Comparison of ENCODE assay signal across 8 cellular contexts in the genomic region with DNA sequence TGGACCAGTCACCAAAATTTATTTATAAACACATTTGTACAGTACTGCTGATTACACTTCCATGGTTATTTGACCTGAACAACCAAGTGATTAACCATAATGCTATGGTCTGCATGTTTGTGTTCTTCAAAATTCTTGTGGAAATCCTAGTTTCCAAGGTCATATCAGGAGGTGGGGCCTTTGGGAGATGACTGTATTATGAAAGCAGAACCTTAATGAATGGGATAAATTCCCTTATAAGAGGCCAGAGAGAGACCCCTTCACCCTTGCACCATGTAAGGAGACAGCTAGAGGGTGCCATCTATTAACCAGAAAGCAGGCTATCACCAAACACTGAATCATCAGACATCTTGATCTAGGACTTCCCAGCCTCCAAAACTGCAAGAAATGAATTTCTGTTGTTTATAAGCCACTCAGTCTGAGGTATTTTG. TPM values are rescaled to one million over a fixed set of nuclear protein-coding genes. Genes with fewer than 3 reads are reported as not detected.
DNase-seq lines count a peak whose midpoint lies in the region; ATAC-seq, FAIRE-seq and TF ChIP-seq lines count a peak whose summit lies in the region.

No MANE protein-coding gene starts in this region.

- peak; percentile 21 for ATAC-seq in CD8-positive, alpha-beta T cell
- ATAC-seq in RWPE2 (ENCODE audit: low read depth) (peak; percentile 13; the same call in 2 of the 3 replicates), mucosa of descending colon (no peak), GM21526 (IDR thresholded peaks at IDR 0.05; ENCODE audit: low FRiP score, unreplicated experiment) (no peak)

- H3K4me3 Mint-ChIP-seq in CD8-positive, alpha-beta T cell = no peak overlapping the region

- H3K4me1 ChIP-seq in CD8-positive, alpha-beta T cell (ENCODE audit: insufficient read depth, low read length) = peaks cover 24% of the 10 kb centered on the region
- H3K4me1 ChIP-seq in RWPE2 (ENCODE audit: insufficient read depth, poor library complexity, severe bottlenecking) (peaks cover 6% of the 10 kb centered on the region), mucosa of descending colon (ENCODE audit: low read depth) (peaks cover 15% of the 10 kb centered on the region)

- FAIRE-seq in GM18507 (lab: Jason Lieb, UNC) = peak; percentile 41

- H3K27ac Mint-ChIP-seq in CD8-positive, alpha-beta T cell = peak overlapping the region; percentile 96

- no peaks in the 10 kb centered on the region for H3K9me3 ChIP-seq in CD8-positive, alpha-beta T cell (ENCODE audit: low read length)
- no peaks in the 10 kb centered on the region for H3K9me3 ChIP-seq in RWPE2 (ENCODE audit: severe bottlenecking)
- H3K9me3 ChIP-seq in mucosa of descending colon = no peaks in the 10 kb centered on the region

- H3K27me3 ChIP-seq in CD8-positive, alpha-beta T cell (ENCODE audit: insufficient read depth, low read length) = no peaks in the 10 kb centered on the region
- H3K27me3 ChIP-seq in RWPE2 (ENCODE audit: insufficient read depth, poor library complexity, severe bottlenecking) = no peaks in the 10 kb centered on the region

- POLR2A ChIA-PET in CD8-positive, alpha-beta T cell (lab: Charles Lee) = interaction anchor here (1.5 to 1.9 kb wide), 2 partner anchors 9 to 28 kb away, joined by 3 to 7 read pairs; a partner anchor contains a TSS

- intact Hi-C loops in CD8-positive, alpha-beta T cell (cut with DNase I, micrococcal nuclease) = loop anchor here (2.0 to 10.0 kb wide), 3 partner anchors 92 to 1448 kb away; a partner anchor contains a TSS
- intact Hi-C loops in mucosa of descending colon (cut with DNase I, micrococcal nuclease) = no loop called here

- H3K36me3 Mint-ChIP-seq in CD8-positive, alpha-beta T cell = peaks cover 17% of the 10 kb centered on the region

- H3K27me3 Mint-ChIP-seq in CD8-positive, alpha-beta T cell (ENCODE audit: low read depth) = no peaks in the 10 kb centered on the region

- peaks cover 37% of the 10 kb centered on the region for H3K4me1 Mint-ChIP-seq in CD8-positive, alpha-beta T cell (ENCODE audit: low read depth)

- CTCF ChIA-PET in CD8-positive, alpha-beta T cell (lab: Charles Lee) = interaction anchor here (1.3 kb wide), 1 partner anchor 70 kb away, joined by 3 read pairs; no protein-coding TSS in a partner anchor

- H3K4me3 ChIP-seq in CD8-positive, alpha-beta T cell (ENCODE audit: low read depth, low read length) = no peak overlapping the region
- H3K4me3 ChIP-seq in RWPE2 (ENCODE audit: severe bottlenecking) (no peak overlapping the region), epithelial cell of esophagus (ENCODE audit: low read length) (no peak overlapping the region), retinal pigment epithelial cell (ENCODE audit: low read length) (no peak overlapping the region), mucosa of descending colon (no peak overlapping the region)

- H3K36me3 ChIP-seq in CD8-positive, alpha-beta T cell (ENCODE audit: insufficient read depth, low read length) = no peaks in the 10 kb centered on the region
- H3K36me3 ChIP-seq in RWPE2 (ENCODE audit: low read depth) = no peaks in the 10 kb centered on the region
- H3K36me3 ChIP-seq in mucosa of descending colon (ENCODE audit: low read depth) = no peaks in the 10 kb centered on the region

- DNase-seq in CD8-positive, alpha-beta T cell = peak in 1 of 7 experiments; percentile 6
- DNase-seq in GM18507 (ENCODE audit: extremely low spot score, insufficient read length, low read depth) (no peak), RWPE2 (ENCODE audit: low spot score) (no peak), epithelial cell of esophagus (ENCODE audit: low read depth) (peak; percentile 41), retinal pigment epithelial cell (ENCODE audit: low read depth) (no peak), mucosa of descending colon (no peak)
- DNase-seq in stimulated activated CD4-positive, alpha-beta T cell treated with anti-CD3 and anti-CD28 coated beads, Interleukin-2, amount 100 ng/mL, for 48 hours = no peak

- no peaks in the 10 kb centered on the region for H3K9me3 Mint-ChIP-seq in CD8-positive, alpha-beta T cell

- H3K27ac ChIP-seq in CD8-positive, alpha-beta T cell (ENCODE audit: low read depth, low read length) = no peak overlapping the region
- H3K27ac ChIP-seq in RWPE2 (ENCODE audit: poor library complexity, severe bottlenecking) = no peak overlapping the region

- TF ChIP-seq CTCF in CD8-positive, alpha-beta T cell (IDR thresholded peaks at IDR 0.05) = peak; percentile 33
- TF ChIP-seq CTCF in RWPE2 (IDR thresholded peaks at IDR 0.05; ENCODE audit: poor library complexity, severe bottlenecking) = peak; percentile 74
- TF ChIP-seq CTCF in epithelial cell of esophagus (IDR thresholded peaks at IDR 0.05; ENCODE audit: insufficient read depth, low read depth, low read length, missing control alignments) = peak; percentile 38
- TF ChIP-seq CTCF in retinal pigment epithelial cell (conservative IDR thresholded peaks at IDR 0.05; ENCODE audit: low read depth, low read length) = peak; percentile 25
- no peak for TF ChIP-seq CTCF in mucosa of descending colon (IDR thresholded peaks at IDR 0.05)

RNA-seq across cellular contexts. Expression of a gene that starts 1.9 kb away (rescaled TPM):
- total RNA-seq in CD8-positive, alpha-beta T cell = 10 to 100 TPM; 21.7 to 29.7 TPM
- 10 to 100 TPM; 15.8 to 33.1 (median 33.0) TPM for total RNA-seq in mucosa of descending colon

RNA-seq across cellular contexts. Expression of a gene that starts 28.3 kb away (rescaled TPM):
- total RNA-seq in CD8-positive, alpha-beta T cell = 10 to 100 TPM; 25.9 to 29.7 TPM
- 10 to 100 TPM; 25.0 to 33.2 (median 31.9) TPM for total RNA-seq in mucosa of descending colon

Comparison
In these comparisons a context has a peak if more than half of its experiments do, and no peak if none do; other contexts are left out.
1. ATAC-seq: peak in CD8-positive, alpha-beta T cell (single experiment) and RWPE2 (single experiment); none in mucosa of descending colon (single experiment) and GM21526 (single experiment).
2. intact Hi-C loops: an anchor here in CD8-positive, alpha-beta T cell (2.0 to 10.0 kb wide); none called in mucosa of descending colon.